Comparison of ENCODE assay signal across 8 cellular contexts in genomic region chr7:55255501-55256445, GRCh38.
DNase-seq lines count a peak whose midpoint lies in the region; ATAC-seq, FAIRE-seq and TF ChIP-seq lines count a peak whose summit lies in the region.

No MANE protein-coding gene starts in this region.

- no peak overlapping the region for H3K9ac ChIP-seq in neural progenitor cell

- H3K27me3 ChIP-seq in neural progenitor cell: peaks cover 48% of the 10 kb centered on the region

- peak overlapping the region; percentile 85 for H3K27ac Mint-ChIP-seq in neural progenitor cell

- H3K36me3 Mint-ChIP-seq in neural progenitor cell: no peaks in the 10 kb centered on the region

- no peaks in the 10 kb centered on the region for H4K20me1 ChIP-seq in neural progenitor cell (ENCODE audit: low read depth)

- TF ChIP-seq CTCF in foreskin fibroblast (IDR thresholded peaks at IDR 0.05; ENCODE audit: low read depth, low read length): peak; percentile 97
- peak; percentile 78 for TF ChIP-seq CTCF in neural progenitor cell (IDR thresholded peaks at IDR 0.05)

- H3K4me3 Mint-ChIP-seq in neural progenitor cell: peak overlapping the region; percentile 91

- no peak overlapping the region for H3K27ac ChIP-seq in neural progenitor cell

- H3K36me3 ChIP-seq in neural progenitor cell: no peaks in the 10 kb centered on the region

- peak overlapping the region; percentile 100 for H2AFZ ChIP-seq in neural progenitor cell (replicated peaks)

- H3K79me2 ChIP-seq in neural progenitor cell (ENCODE audit: low read depth): no peaks in the 10 kb centered on the region

- no peaks in the 10 kb centered on the region for H3K9me3 ChIP-seq in neural progenitor cell (ENCODE audit: low read depth)

- H3K9me3 Mint-ChIP-seq in neural progenitor cell: peaks cover 2% of the 10 kb centered on the region

- H3K4me2 ChIP-seq in neural progenitor cell: peak overlapping the region; percentile 99

- no peaks in the 10 kb centered on the region for H3K4me1 ChIP-seq in neural progenitor cell

- H3F3A ChIP-seq in neural progenitor cell (ENCODE audit: low read depth): no peaks in the 10 kb centered on the region

- DNase-seq in DMS 273 (lab: John Stamatoyannopoulos, UW; ENCODE audit: unreplicated experiment) (peak; percentile 96), HTR-8/SVneo (ENCODE audit: insufficient read length, low spot score) (peak; percentile 73), RKO (ENCODE audit: low spot score) (peak; percentile 78), foreskin fibroblast (peak; percentile 75 to 93), neural progenitor cell (ENCODE audit: low spot score) (peak; percentile 88), stromal cell of bone marrow (ENCODE audit: low read depth) (peak; percentile 63)
- peak; percentile 68 for DNase-seq in activated T-helper 9 cell treated with anti-CD3 and anti-CD28 coated beads, Interleukin-2, amount 50 U/mL, for 16 hours (ENCODE audit: low read depth)

- H3K4me3 ChIP-seq in foreskin fibroblast (ENCODE audit: low read depth in 1 of 2, low read length in 2 of 2) (peak overlapping the region; percentile 61 to 68), neural progenitor cell (peak overlapping the region; percentile 63)

- FAIRE-seq in HTR-8/SVneo (lab: Jason Lieb, UNC): no peak

- ATAC-seq in GM21381 (IDR thresholded peaks at IDR 0.05; ENCODE audit: unreplicated experiment): peak; percentile 76

- H3K27me3 Mint-ChIP-seq in neural progenitor cell (ENCODE audit: insufficient read depth, low read depth): peaks cover 19% of the 10 kb centered on the region

- peaks cover 3% of the 10 kb centered on the region for H3K4me1 Mint-ChIP-seq in neural progenitor cell
